Comparison of ENCODE assay signal across 11 cellular contexts in genomic region chr5:140182075-140182709, GRCh38. TPM values are rescaled to one million over a fixed set of nuclear protein-coding genes. Genes with fewer than 3 reads are reported as not detected.
DNase-seq lines count a peak whose midpoint lies in the region; ATAC-seq and TF ChIP-seq lines count a peak whose summit lies in the region.
"Had no signal": no experiment of that assay in that cellular context is flagged by ENCODE, and none has a peak within 500 bp of the region (broad histone marks: within the 10 kb centered on the region; RNA-seq: fewer than 3 reads in every experiment).

No MANE protein-coding gene starts in this region.

- H3K9me3 ChIP-seq in Peyer's patch (no peaks in the 10 kb centered on the region), prostate gland (no peaks in the 10 kb centered on the region), right lobe of liver (no peaks in the 10 kb centered on the region)

- intact Hi-C loops in prostate gland (cut with DNase I) (no loop called here), right lobe of liver (cut with DNase I) (no loop called here)

- peak overlapping the region in 3 of 4 donors; percentile 14 to 84 (median 66) for H3K27ac ChIP-seq in Peyer's patch
- no peak overlapping the region for H3K27ac ChIP-seq in prostate gland
- H3K27ac ChIP-seq in right lobe of liver: no peak overlapping the region

- ATAC-seq in right lobe of liver (no peak), GM19035 (IDR thresholded peaks at IDR 0.05; ENCODE audit: unreplicated experiment) (no peak)

- H3K27me3 ChIP-seq in Peyer's patch (no peaks in the 10 kb centered on the region), prostate gland (replicated peaks; ENCODE audit: insufficient read depth) (no peaks in the 10 kb centered on the region), right lobe of liver (no peaks in the 10 kb centered on the region)

- TF ChIP-seq CTCF in Peyer's patch (IDR thresholded peaks at IDR 0.05) (no peak), fibroblast of the aortic adventitia (IDR thresholded peaks at IDR 0.05; ENCODE audit: insufficient read depth, low read length) (no peak), prostate gland (IDR thresholded peaks at IDR 0.05) (no peak), right lobe of liver (IDR thresholded peaks at IDR 0.05) (no peak)

- TF ChIP-seq POLR2A in Peyer's patch (IDR thresholded peaks at IDR 0.05): no peak
- no peak for TF ChIP-seq POLR2A in prostate gland (IDR thresholded peaks at IDR 0.05)
- no peak for TF ChIP-seq POLR2A in right lobe of liver (IDR thresholded peaks at IDR 0.05)

- H3K4me3 ChIP-seq in Peyer's patch (no peak overlapping the region), fibroblast of the aortic adventitia (ENCODE audit: low read depth, low read length) (no peak overlapping the region), prostate gland (no peak overlapping the region), right lobe of liver (no peak overlapping the region)

- H3K36me3 ChIP-seq in Peyer's patch: no peaks in the 10 kb centered on the region
- no peaks in the 10 kb centered on the region for H3K36me3 ChIP-seq in prostate gland
- H3K36me3 ChIP-seq in right lobe of liver: no peaks in the 10 kb centered on the region

- 64% methylated on average over 2 of the region's 2 CpGs for WGBS in prostate gland
- WGBS in right lobe of liver (ENCODE audit: insufficient coverage, low coverage, low lambda C conversion rate, missing lambda C conversion rate): 80% methylated on average over 2 of the region's 2 CpGs

- DNase-seq in DMS79 (lab: John Stamatoyannopoulos, UW) (peak; percentile 41), Peyer's patch (no peak), fibroblast of the aortic adventitia (ENCODE audit: low read depth) (peak; percentile 88), prostate gland (ENCODE audit: low spot score) (peak; percentile 24), amygdala (lab: John Stamatoyannopoulos, UW) (no peak), right lobe of liver (no peak)
- DNase-seq in activated CD4-positive, alpha-beta T cell treated with anti-CD3 and anti-CD28 coated beads, Interleukin-2, amount 50 U/mL, for 48 hours: no peak
- DNase-seq: activated CD4-positive, alpha-beta T cell treated with anti-CD3 and anti-CD28 coated beads, Interleukin-2, amount 10 ng/mL, durations not matched to agents 7 days and 5 days; amniotic stem cell; CD8-positive, alpha-beta memory T cell had no signal

- H3K4me1 ChIP-seq in Peyer's patch: peaks cover 0 to 35% (median 6%) of the 10 kb centered on the region in 4 donors
- no peaks in the 10 kb centered on the region for H3K4me1 ChIP-seq in prostate gland (replicated peaks)
- H3K4me1 ChIP-seq in right lobe of liver: peaks cover 0 to 15% (median 6%) of the 10 kb centered on the region in 4 donors

RNA-seq across cellular contexts. Expression of gene CYSTM1, which starts 7.2 kb away (rescaled TPM):
- total RNA-seq in Peyer's patch: 100 to 1,000 TPM in 3 of 4 donors, 10 to 100 TPM in 1; 60.2 to 185 (median 140) TPM
- 35.8 and 43.4 TPM in 2 replicates for total RNA-seq in fibroblast of the aortic adventitia (ENCODE audit: low replicate concordance)
- 10 to 100 TPM; 37.0 to 51.7 TPM for total RNA-seq in prostate gland
- total RNA-seq in right lobe of liver: 10 to 100 TPM; 15.5 to 78.0 (median 29.8) TPM

RNA-seq across cellular contexts. Expression of gene IGIP, which starts 56.5 kb away (rescaled TPM):
- total RNA-seq in Peyer's patch (10 to 100 TPM; 10.2 to 16.5 (median 12.4) TPM), fibroblast of the aortic adventitia (ENCODE audit: low replicate concordance) (7.8 and 13.7 TPM in 2 replicates), prostate gland (10 to 100 TPM; 10.5 to 13.8 TPM), right lobe of liver (1 to 10 TPM; 4.4 to 7.1 (median 6.5) TPM)

Comparison
In these comparisons a context has a peak if more than half of its experiments do, and no peak if none do; other contexts are left out.
1. DNase-seq: peak in DMS79 (single experiment), fibroblast of the aortic adventitia (single experiment) and prostate gland (single experiment); none in Peyer's patch (0 of 3), amygdala (0 of 56), right lobe of liver (0 of 3) and activated CD4-positive, alpha-beta T cell treated with anti-CD3 and anti-CD28 coated beads, Interleukin-2, amount 50 U/mL, for 48 hours (0 of 2).
2. H3K27ac ChIP-seq: peak in Peyer's patch (3 of 4); none in prostate gland (0 of 2) and right lobe of liver (0 of 3).